Comparison of ENCODE assay signal across 9 cellular contexts in the genomic region with DNA sequence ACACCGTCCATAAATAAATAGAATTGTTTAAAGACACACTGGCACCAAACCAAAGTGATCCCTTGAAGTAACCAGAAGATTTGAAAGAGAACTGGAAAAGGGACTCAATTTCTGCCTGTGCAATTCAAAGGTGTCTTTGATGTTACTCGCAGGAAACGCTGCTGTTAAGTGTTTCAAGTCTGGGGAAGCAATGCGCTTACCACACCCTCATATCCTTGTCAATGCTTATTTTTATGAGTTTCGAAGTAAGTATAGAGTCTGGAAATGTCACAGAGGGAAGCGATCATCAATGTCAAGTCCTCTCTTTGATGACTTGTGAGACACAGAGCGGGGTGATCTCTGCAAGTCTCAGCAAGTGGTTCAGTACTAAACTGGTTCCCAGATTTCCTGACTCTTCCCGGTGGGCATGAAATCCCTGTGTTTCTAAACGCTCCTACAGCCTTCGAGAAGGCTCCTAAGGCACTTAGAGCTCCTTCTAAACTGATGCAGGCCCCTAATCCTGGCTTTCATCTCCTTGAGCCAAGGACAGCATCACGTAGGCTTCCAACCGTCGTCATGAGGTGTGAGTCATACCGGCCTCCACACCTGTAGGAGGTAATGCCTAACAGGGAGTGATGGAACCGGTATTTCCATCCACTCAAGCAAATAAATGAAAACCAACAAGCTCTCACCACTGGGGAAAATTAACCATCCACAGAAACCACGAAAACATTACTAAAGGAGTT. TPM values are rescaled to one million over a fixed set of nuclear protein-coding genes. Genes with fewer than 3 reads are reported as not detected.
DNase-seq lines count a peak whose midpoint lies in the region; ATAC-seq lines count a peak whose summit lies in the region.
"Had no signal": no experiment of that assay in that cellular context is flagged by ENCODE, and none has a peak within 500 bp of the region (broad histone marks: within the 10 kb centered on the region; RNA-seq: fewer than 3 reads in every experiment).

No MANE protein-coding gene starts in this region.

- no peak overlapping the region for H3K4me3 ChIP-seq in Jurkat, Clone E6-1 (ENCODE audit: low read length)
- H3K4me3 ChIP-seq: lower lobe of right lung had no signal

- intact Hi-C loops in head of caudate nucleus (cut with DNase I): loop anchor here (10.0 kb wide), 1 partner anchor 315 kb away; a partner anchor contains a TSS

- ATAC-seq in HG03025 (IDR thresholded peaks at IDR 0.05; ENCODE audit: low FRiP score, unreplicated experiment): no peak
- ATAC-seq: lower lobe of right lung had no signal

- peak; percentile 77 for DNase-seq in Jurkat, Clone E6-1 (ENCODE audit: low read depth, low spot score)
- DNase-seq in activated CD4-positive, alpha-beta T cell treated with anti-CD3 and anti-CD28 coated beads, Interleukin-2, amount 50 U/mL, for 48 hours: peak; percentile 47 to 62
- DNase-seq in head of caudate nucleus (peak in 38 of 42 donors; percentile 26 to 87 (median 58)), NCI-H510A treated with DMSO at 0.1 percent for 48 hours (lab: John Stamatoyannopoulos, UW) (no peak), NCI-H526 treated with DMSO at 0.1 percent for 48 hours (lab: John Stamatoyannopoulos, UW) (no peak)
- peak; percentile 56 for DNase-seq in stimulated activated CD8-positive, alpha-beta memory T cell treated with anti-CD3 and anti-CD28 coated beads, Interleukin-4, amount 100 ng/mL, for 48 hours
- DNase-seq: lower lobe of right lung, NCI-H1436 treated with DMSO at 0.1 percent for 48 hours had no signal

RNA-seq across cellular contexts. Expression of a gene that starts 22.8 kb away (rescaled TPM):
- not detected for polyA plus RNA-seq in Jurkat, Clone E6-1 (2012; ENCODE audit: insufficient read depth, insufficient read length)

RNA-seq across cellular contexts. Expression of a gene that starts 48.0 kb away (rescaled TPM):
- polyA plus RNA-seq in Jurkat, Clone E6-1 (2012; ENCODE audit: insufficient read depth, insufficient read length): not detected

Comparison
In these comparisons a context has a peak if more than half of its experiments do, and no peak if none do; other contexts are left out.
1. DNase-seq: peak in Jurkat, Clone E6-1 (single experiment), activated CD4-positive, alpha-beta T cell treated with anti-CD3 and anti-CD28 coated beads, Interleukin-2, amount 50 U/mL, for 48 hours (2 of 2), head of caudate nucleus (38 of 42) and stimulated activated CD8-positive, alpha-beta memory T cell treated with anti-CD3 and anti-CD28 coated beads, Interleukin-4, amount 100 ng/mL, for 48 hours (single experiment); none in NCI-H510A treated with DMSO at 0.1 percent for 48 hours (single experiment) and NCI-H526 treated with DMSO at 0.1 percent for 48 hours (single experiment).